ENCODE assay signal across 8 cellular contexts in the genomic region with DNA sequence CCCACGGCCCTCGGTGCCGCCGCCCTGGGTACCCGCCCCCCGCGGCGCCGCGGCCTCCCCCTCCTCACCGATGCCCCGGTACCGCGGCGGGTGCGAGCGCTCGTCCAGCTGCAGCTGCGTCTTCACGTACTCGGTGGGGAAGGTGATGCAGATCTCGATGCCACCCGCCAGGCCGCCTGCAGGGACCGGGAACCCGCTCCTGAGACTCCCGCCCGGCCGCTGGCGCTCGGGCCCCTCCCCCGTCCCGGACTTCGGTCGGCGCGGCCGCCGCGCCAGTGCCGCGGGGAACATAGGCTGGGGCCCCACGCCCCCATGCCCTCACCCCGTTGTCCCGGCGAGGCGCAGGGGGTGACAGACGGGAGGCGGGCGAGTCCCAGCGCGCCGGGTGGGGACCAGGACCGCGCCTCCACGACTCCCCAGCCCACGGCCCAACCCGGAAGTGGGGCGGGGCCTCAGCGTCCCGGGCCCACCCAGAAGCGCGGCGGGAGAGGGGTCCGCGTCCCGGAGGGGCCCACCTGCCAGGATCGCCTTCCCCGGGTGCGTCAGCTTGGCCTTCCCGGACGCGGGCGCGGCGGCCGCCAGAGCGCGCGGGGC. TPM values are rescaled to one million over a fixed set of nuclear protein-coding genes. Genes with fewer than 3 reads are reported as not detected.
A peak's percentile ranks its signal among the peaks of the same experiment; 100 is the strongest.
DNase-seq lines count a peak whose midpoint lies in the region; ATAC-seq and TF ChIP-seq lines count a peak whose summit lies in the region.

No MANE protein-coding gene starts in this region.

- H3F3A ChIP-seq in PC-9 (ENCODE audit: insufficient read depth, low read depth): peaks cover 36% of the 10 kb centered on the region; the same call in 1 of the 2 replicates

- H3K36me3 ChIP-seq in PC-9 (ENCODE audit: low read depth) (0 out of 2 replicates have a peak, but pooled peaks cover 7% of the 10 kb centered on the region), adrenal gland (replicated peaks in 1 of 2) (peaks cover 0 to 5% of the 10 kb centered on the region in 2 donors), hepatocyte (replicated peaks; ENCODE audit: insufficient read depth, low read depth) (no peaks in the 10 kb centered on the region)

- peaks cover 30% of the 10 kb centered on the region for H4K20me1 ChIP-seq in PC-9 (ENCODE audit: insufficient read depth)
- peaks cover 22% of the 10 kb centered on the region for H4K20me1 ChIP-seq in hepatocyte (ENCODE audit: insufficient read depth, poor library complexity, severe bottlenecking)

- BruUV-seq in PC-9 (replicated peaks; lab: Mats Ljungman, UMichigan): no TSS peak

- TF ChIP-seq POLR2A in adrenal gland (IDR thresholded peaks at IDR 0.05): peak in 1 of 2 donors; percentile 46

- ATAC-seq in HG02884 (IDR thresholded peaks at IDR 0.05; ENCODE audit: unreplicated experiment): peak; percentile 29

- H3K9me3 ChIP-seq in PC-9 (ENCODE audit: insufficient read depth, low read depth) (no peaks in the 10 kb centered on the region), adrenal gland (replicated peaks in 1 of 3) (no peaks in the 10 kb centered on the region), hepatocyte (ENCODE audit: low read depth) (no peaks in the 10 kb centered on the region)

- peak overlapping the region; percentile 88 for H3K4me3 ChIP-seq in PC-9
- H3K4me3 ChIP-seq in adrenal gland: peak overlapping the region; percentile 31 to 94 (median 82)
- peak overlapping the region; percentile 98 for H3K4me3 ChIP-seq in hepatocyte
- peak overlapping the region; percentile 79 for H3K4me3 ChIP-seq in skeletal muscle cell (ENCODE audit: low read depth, low read length)

- intact Hi-C loops in PC-9 (cut with micrococcal nuclease; ENCODE audit: unreplicated experiment): loop anchor here (2.0 to 5.0 kb wide), 4 partner anchors 113 to 301 kb away; a partner anchor contains a TSS
- intact Hi-C loops in adrenal gland (cut with DNase I): no loop called here

- DNase-seq in activated CD8-positive, alpha-beta memory T cell treated with anti-CD3 and anti-CD28 coated beads for 4 hours (ENCODE audit: low read depth in 2 of 2): peak; percentile 26 to 27
- DNase-seq in activated CD8-positive, alpha-beta memory T cell treated with anti-CD3 and anti-CD28 coated beads, Interleukin-2, amount 50 U/mL, for 48 hours: no peak
- peak in 1 of 2 experiments; percentile 54 for DNase-seq in PC-9
- DNase-seq in adrenal gland: peak; percentile 45 to 67 (median 61)
- DNase-seq in hepatocyte (ENCODE audit: low spot score): peak; percentile 90
- DNase-seq in skeletal muscle cell (ENCODE audit: low read depth): no peak
- no peak for DNase-seq in cerebellar cortex (ENCODE audit: low spot score)

- TF ChIP-seq CTCF in PC-9 (conservative IDR thresholded peaks at IDR 0.05) (no peak), adrenal gland (IDR thresholded peaks at IDR 0.05) (no peak), hepatocyte (IDR thresholded peaks at IDR 0.05; ENCODE audit: poor library complexity) (no peak)

- H3K4me1 ChIP-seq in PC-9 (replicated peaks; ENCODE audit: insufficient read depth): peaks cover 27% of the 10 kb centered on the region
- H3K4me1 ChIP-seq in adrenal gland (replicated peaks in 1 of 2): peaks cover 24 to 38% of the 10 kb centered on the region in 2 donors
- peaks cover 26% of the 10 kb centered on the region for H3K4me1 ChIP-seq in hepatocyte (ENCODE audit: insufficient read depth)

- H3K79me2 ChIP-seq in PC-9 (ENCODE audit: low read depth): peaks cover 47% of the 10 kb centered on the region
- H3K79me2 ChIP-seq in hepatocyte: peaks cover 35% of the 10 kb centered on the region

- POLR2A ChIA-PET in PC-9 (lab: Charles Lee; ENCODE audit: unreplicated experiment): interaction anchor here (0.7 kb wide), 1 partner anchor 34 kb away, joined by 3 read pairs; a partner anchor contains a TSS

- H3K27ac ChIP-seq in PC-9 (peak overlapping the region; percentile 23; the same call in 1 of the 2 replicates), adrenal gland (peak overlapping the region in 4 of 5 donors; percentile 79 to 97 (median 86)), hepatocyte (peak overlapping the region; percentile 99)

- H3K27me3 ChIP-seq in PC-9 (ENCODE audit: insufficient read depth, low read depth) (no peaks in the 10 kb centered on the region), adrenal gland (no peaks in the 10 kb centered on the region), hepatocyte (no peaks in the 10 kb centered on the region)

- CTCF ChIA-PET in PC-9 (lab: Charles Lee): interaction anchor here (0.6 to 0.9 kb wide), 2 partner anchors 34 to 215 kb away, joined by 3 to 4 read pairs; a partner anchor contains a TSS

- H3K4me2 ChIP-seq in PC-9 (peak overlapping the region; percentile 91), hepatocyte (peak overlapping the region; percentile 99)

- 0 to 1% methylated on average over 69 to 79 of the region's 80 CpGs; no CpG with 5 or more reads in 2 of the 4 donors for WGBS in adrenal gland, 4 donors
- whole genome bisulfite sequencing in hepatocyte (ENCODE audit: low lambda C conversion rate, missing lambda C conversion rate): under 1% methylated on average over 48 of the region's 80 CpGs

- no peaks in the 10 kb centered on the region for H3K9me2 ChIP-seq in PC-9 (ENCODE audit: insufficient read depth)
- no peaks in the 10 kb centered on the region for H3K9me2 ChIP-seq in hepatocyte (replicated peaks; ENCODE audit: insufficient read depth)

- H2AFZ ChIP-seq in PC-9 (peak overlapping the region; percentile 55; the same call in 1 of the 2 replicates), hepatocyte (peak overlapping the region; percentile 69)

RNA-seq across cellular contexts. Expression of a gene that starts 0.4 kb away (rescaled TPM):
- total RNA-seq in PC-9 (2021) (79.1 and 79.9 TPM in 2 replicates), adrenal gland (100 to 1,000 TPM in 6 of 8 donors, 10 to 100 TPM in 2; 99.0 to 170 (median 128) TPM), hepatocyte (162 and 187 TPM in 2 replicates)
- polyA plus RNA-seq in adrenal gland (10 to 100 TPM; 59.2 to 89.9 (median 71.1) TPM), hepatocyte (395 and 422 TPM in 2 replicates)

RNA-seq across cellular contexts. Expression of a gene that starts 28.1 kb away (rescaled TPM):
- not detected in 2 replicates for total RNA-seq in PC-9 (2021)
- not detected for total RNA-seq in adrenal gland
- not detected for polyA plus RNA-seq in adrenal gland
- not detected in 2 replicates for total RNA-seq in hepatocyte
- not detected in 2 replicates for polyA plus RNA-seq in hepatocyte

RNA-seq across cellular contexts. Expression of a gene that starts 33.7 kb away (rescaled TPM):
- total RNA-seq in PC-9 (2021) (10.3 and 14.6 TPM in 2 replicates), adrenal gland (10 to 100 TPM; 12.1 to 20.4 (median 16.2) TPM), hepatocyte (7.6 and 9.0 TPM in 2 replicates)
- polyA plus RNA-seq in adrenal gland (10 to 100 TPM in 2 of 3 donors, 1 to 10 TPM in 1; 4.2 to 36.4 (median 35.0) TPM), hepatocyte (11.4 and 11.7 TPM in 2 replicates)

RNA-seq across cellular contexts. Expression of a gene that starts 47.1 kb away (rescaled TPM):
- total RNA-seq in PC-9 (2021) (not detected in 2 replicates), adrenal gland (not detected), hepatocyte (not detected in 2 replicates)
- polyA plus RNA-seq in adrenal gland (under 1 TPM in 1 of 3 donors, not detected in 2; 0.32 TPM), hepatocyte (not detected in 2 replicates)

RNA-seq across cellular contexts. Expression of a gene that starts 56.0 kb away (rescaled TPM):
- 35.1 and 37.6 TPM in 2 replicates for total RNA-seq in PC-9 (2021)
- total RNA-seq in adrenal gland: 10 to 100 TPM; 37.8 to 70.1 (median 63.6) TPM
- 10 to 100 TPM; 24.3 to 34.6 (median 29.7) TPM for polyA plus RNA-seq in adrenal gland
- 45.2 and 61.5 TPM in 2 replicates for total RNA-seq in hepatocyte
- 62.4 and 67.2 TPM in 2 replicates for polyA plus RNA-seq in hepatocyte

Comparison
In these comparisons a context has a peak if more than half of its experiments do, and no peak if none do; other contexts are left out.
1. DNase-seq: peak in activated CD8-positive, alpha-beta memory T cell treated with anti-CD3 and anti-CD28 coated beads for 4 hours (2 of 2), adrenal gland (7 of 7) and hepatocyte (single experiment); none in activated CD8-positive, alpha-beta memory T cell treated with anti-CD3 and anti-CD28 coated beads, Interleukin-2, amount 50 U/mL, for 48 hours (single experiment), skeletal muscle cell (single experiment) and cerebellar cortex (single experiment).
2. H3K27ac ChIP-seq: peak in every context shown above with its lines; median percentile 99 in hepatocyte; 86 in adrenal gland; 23 in PC-9.
3. Peak in every context shown above with its lines, with median percentiles within 50 percentile points of each other: H3K4me3 ChIP-seq.